Comparison of ENCODE assay signal across 1 cellular context in the genomic region with DNA sequence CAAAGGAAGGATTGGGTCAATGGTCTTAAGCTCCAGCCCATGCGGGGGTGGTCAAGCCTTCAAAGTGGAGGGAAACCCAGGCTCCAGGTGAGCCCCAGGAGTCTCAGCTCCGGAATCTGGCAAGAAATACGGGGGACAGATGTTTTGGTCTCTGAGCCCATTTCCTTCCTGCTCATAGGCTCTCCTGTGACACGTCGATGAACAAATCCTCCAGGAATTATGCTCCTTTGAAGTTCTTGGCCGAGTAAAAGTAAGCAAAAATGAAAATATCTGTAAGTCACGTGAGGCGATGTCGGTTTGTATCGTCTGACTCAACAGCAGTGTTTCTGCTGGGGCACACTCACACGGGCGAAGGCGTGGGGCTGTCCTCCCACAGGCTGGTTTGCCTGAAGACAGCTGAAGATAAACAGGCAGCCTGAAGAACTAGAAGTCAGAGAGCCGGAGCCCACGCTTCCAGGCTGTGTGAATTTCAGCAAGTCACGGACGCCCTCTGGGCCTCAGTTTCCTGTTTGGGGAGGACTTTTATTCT.
TF ChIP-seq lines count a peak whose summit lies in the region.

No MANE protein-coding gene starts in this region.

TF ChIP-seq in IMR-90, 13 proteins besides CTCF, POLR2A, EP300 and RAD21 (continued from another document):
- TF ChIP-seq USF2 (IDR thresholded peaks at IDR 0.05; ENCODE audit: low read depth, low read length) (peak; percentile 99), MAFK (IDR thresholded peaks at IDR 0.05; ENCODE audit: low read depth, low read length) (peak; percentile 71), ELK1 (IDR thresholded peaks at IDR 0.05; ENCODE audit: borderline replicate concordance, low read depth, low read length) (no peak), NFE2L2 (IDR thresholded peaks at IDR 0.05; ENCODE audit: low read depth, low read length) (peak; percentile 65; the same call in 1 of the 2 replicates)
